In the genomic region with DNA sequence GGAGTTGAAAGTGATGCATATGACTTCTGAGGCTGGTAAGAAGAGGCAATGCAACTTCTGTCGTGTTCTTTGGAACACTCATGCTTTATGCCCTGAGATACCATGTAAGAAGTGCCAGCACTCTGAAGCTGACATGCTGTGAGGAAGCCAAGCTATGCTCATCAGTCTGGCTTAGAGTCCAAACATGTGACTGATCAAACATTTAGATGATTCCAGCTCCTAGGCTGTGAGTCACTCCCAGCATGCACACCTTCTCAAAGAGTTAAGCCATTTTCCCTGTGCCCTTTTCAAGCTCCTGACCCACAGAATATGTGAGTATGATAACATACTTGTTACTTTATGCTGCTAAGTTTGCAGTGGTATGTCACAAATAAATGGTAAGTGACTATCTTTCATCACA, we compare ENCODE assay signal across 25 cellular contexts. TPM values are rescaled to one million over a fixed set of nuclear protein-coding genes. Genes with fewer than 3 reads are reported as not detected.
DNase-seq lines count a peak whose midpoint lies in the region; ATAC-seq, FAIRE-seq and TF ChIP-seq lines count a peak whose summit lies in the region.
"Had no signal": no experiment of that assay in that cellular context is flagged by ENCODE, and none has a peak within 500 bp of the region (broad histone marks: within the 10 kb centered on the region; RNA-seq: fewer than 3 reads in every experiment).

No MANE protein-coding gene starts in this region.

- H3K27ac Mint-ChIP-seq in activated B cell treated with CpG ODN at 0.5 μM for 24 hours, result peak overlapping the region; percentile 59
- no peak overlapping the region for H3K27ac Mint-ChIP-seq in chondrocyte (ENCODE audit: unreplicated experiment)
- H3K27ac Mint-ChIP-seq: activated T-cell treated with anti-CD3 and anti-CD28 coated beads, Interleukin-2, amount 50 U/mL, for 72 hours; stimulated activated naive CD8-positive, alpha-beta T cell treated with anti-CD3 and anti-CD28 coated beads, Interleukin-15, Interleukin-2, amounts not matched to agents 100 ng/mL and 50 ng/mL, for 24 hours; T-cell had no signal

- no peak overlapping the region for H3K4me3 Mint-ChIP-seq in activated B cell treated with CpG ODN at 0.5 μM for 24 hours
- H3K4me3 Mint-ChIP-seq in chondrocyte (ENCODE audit: unreplicated experiment), result no peak overlapping the region
- H3K4me3 Mint-ChIP-seq: activated T-cell treated with anti-CD3 and anti-CD28 coated beads, Interleukin-2, amount 50 U/mL, for 72 hours; stimulated activated naive CD8-positive, alpha-beta T cell treated with anti-CD3 and anti-CD28 coated beads, Interleukin-15, Interleukin-2, amounts not matched to agents 100 ng/mL and 50 ng/mL, for 24 hours; T-cell had no signal

- H3K4me2 ChIP-seq in A549 (no peak overlapping the region), neuronal stem cell (ENCODE audit: insufficient read depth, low read length, poor library complexity, severe bottlenecking) (no peak overlapping the region)

- H3K36me3 Mint-ChIP-seq in activated B cell treated with CpG ODN at 0.5 μM for 24 hours (ENCODE audit: low read depth), result no peaks in the 10 kb centered on the region
- no peaks in the 10 kb centered on the region for H3K36me3 Mint-ChIP-seq in chondrocyte (ENCODE audit: low read depth)

- H4K91ac ChIP-seq in neuronal stem cell (ENCODE audit: low read depth, low read length, poor library complexity), result no peak overlapping the region

- TF ChIP-seq RAD21 in A549 (conservative IDR thresholded peaks at IDR 0.05 in 1 of 2, IDR thresholded peaks at IDR 0.05 in 1 of 2), result no peak

- H2AK5ac ChIP-seq in neuronal stem cell (ENCODE audit: low read depth, low read length), result no peak overlapping the region

- no peaks in the 10 kb centered on the region for H3K79me1 ChIP-seq in neuronal stem cell (ENCODE audit: low read depth, low read length)

- no peak overlapping the region for H3K4ac ChIP-seq in neuronal stem cell (ENCODE audit: low read length)

- WGBS in A549 (ENCODE audit: missing lambda C conversion rate), result 86% methylated on average over 1 of the region's 1 CpG
- no CpG with 5 or more reads among the region's 1 CpG for WGBS in neuronal stem cell (ENCODE audit: extremely low coverage in 2 of 2, insufficient read length in 2 of 2, insufficient replicate concordance in 1 of 2), 2 donors

- no peak overlapping the region for H2BK12ac ChIP-seq in neuronal stem cell (ENCODE audit: low read length)

- DNase-seq in A549 (ENCODE audit: low read depth in 1 of 2, low spot score in 1 of 2) (no peak), HCEC 1CT (peak; percentile 45), activated B cell treated with CpG ODN at 0.5 μM for 24 hours (no peak), foreskin keratinocyte (peak; percentile 19 to 41), neuronal stem cell (ENCODE audit: low spot score) (no peak), chondrocyte (ENCODE audit: low spot score) (no peak), NCI-H2107 (lab: John Stamatoyannopoulos, UW) (no peak), superior temporal gyrus (ENCODE audit: extremely low spot score) (no peak)
- DNase-seq: ACHN; activated naive CD4-positive, alpha-beta T cell treated with anti-CD3 and anti-CD28 coated beads, Interleukin-2, amount 50 U/mL, for 16 hours; activated T-cell treated with anti-CD3 and anti-CD28 coated beads, Interleukin-2, amount 50 U/mL, for 72 hours; aorta; C1 segment of cervical spinal cord; effector CD8-positive, alpha-beta T cell; kidney; NCI-H1105; NCI-H2081 treated with DMSO at 0.1 percent for 48 hours; occipital lobe; SJCRH30; stimulated activated CD4-positive, alpha-beta T cell treated with anti-CD3 and anti-CD28 coated beads, Interleukin-2, amount 100 ng/mL, for 48 hours; T-cell; transverse colon had no signal

- FAIRE-seq in A549 (lab: Jason Lieb, UNC), result no peak
- FAIRE-seq: kidney, TTC549 had no signal

- H3K4me1 ChIP-seq in A549, result no peaks in the 10 kb centered on the region
- no peaks in the 10 kb centered on the region for H3K4me1 ChIP-seq in foreskin keratinocyte
- no peaks in the 10 kb centered on the region for H3K4me1 ChIP-seq in neuronal stem cell (ENCODE audit: control insufficient read depth in 2 of 2, insufficient read depth in 1 of 2, low read depth in 1 of 2, low read length in 2 of 2)
- H3K4me1 ChIP-seq: SJCRH30, transverse colon had no signal

- H3K4me1 Mint-ChIP-seq in activated B cell treated with CpG ODN at 0.5 μM for 24 hours (peaks cover 49% of the 10 kb centered on the region), chondrocyte (ENCODE audit: low read depth) (peaks cover 10% of the 10 kb centered on the region)

- H2BK120ac ChIP-seq in neuronal stem cell (ENCODE audit: low read depth, low read length), result no peak overlapping the region

- H3K27ac ChIP-seq in A549, result no peak overlapping the region
- H3K27ac ChIP-seq in foreskin keratinocyte, result no peak overlapping the region
- no peak overlapping the region for H3K27ac ChIP-seq in neuronal stem cell (replicated peaks; ENCODE audit: low read length)
- H3K27ac ChIP-seq: SJCRH30, skin epidermis, transverse colon had no signal

- no peak for TF ChIP-seq EP300 in A549 (IDR thresholded peaks at IDR 0.05)

- H3K27me3 ChIP-seq in foreskin keratinocyte, result no peaks in the 10 kb centered on the region
- no peaks in the 10 kb centered on the region for H3K27me3 ChIP-seq in neuronal stem cell (ENCODE audit: control insufficient read depth in 3 of 3, insufficient read depth in 3 of 3, low read depth in 1 of 3, low read length in 3 of 3)
- H3K27me3 ChIP-seq: SJCRH30, transverse colon had no signal

- POLR2A ChIA-PET in A549 (lab: Yijun Ruan, JAX) (no interaction called here), activated B cell treated with CpG ODN at 0.5 μM for 24 hours (lab: Charles Lee) (interaction anchor here (1.2 to 7.4 kb wide), 3 partner anchors 15 to 122 kb away, joined by 3 to 83 read pairs (median 8); a partner anchor contains a TSS)

- intact Hi-C loops in activated B cell treated with CpG ODN at 0.5 μM for 24 hours (cut with micrococcal nuclease), result no loop called here

- H4K8ac ChIP-seq in neuronal stem cell (ENCODE audit: low read depth, low read length), result no peak overlapping the region

- TF ChIP-seq CTCF in A549 (IDR thresholded peaks at IDR 0.05) (no peak), activated B cell treated with CpG ODN at 0.5 μM for 24 hours (IDR thresholded peaks at IDR 0.05) (no peak), foreskin keratinocyte (conservative IDR thresholded peaks at IDR 0.05) (no peak), chondrocyte (IDR thresholded peaks at IDR 0.05) (no peak)

- ATAC-seq in A549, result peak; percentile 24 to 55; a peak in 2 of 6 replicates
- no peak for ATAC-seq in activated B cell treated with CpG ODN at 0.5 μM for 24 hours (ENCODE audit: low read depth)
- peak; percentile 78 for ATAC-seq in foreskin keratinocyte
- ATAC-seq: activated T-cell treated with anti-CD3 and anti-CD28 coated beads, Interleukin-2, amount 50 U/mL, for 72 hours; T-cell had no signal

- H3K9me3 Mint-ChIP-seq in activated B cell treated with CpG ODN at 0.5 μM for 24 hours (no peaks in the 10 kb centered on the region), chondrocyte (ENCODE audit: low read depth) (peaks cover 10% of the 10 kb centered on the region)
- H3K9me3 Mint-ChIP-seq: activated T-cell treated with anti-CD3 and anti-CD28 coated beads, Interleukin-2, amount 50 U/mL, for 72 hours; stimulated activated naive CD8-positive, alpha-beta T cell treated with anti-CD3 and anti-CD28 coated beads, Interleukin-15, Interleukin-2, amounts not matched to agents 100 ng/mL and 50 ng/mL, for 24 hours; T-cell had no signal

- no peaks in the 10 kb centered on the region for H3K27me3 Mint-ChIP-seq in activated B cell treated with CpG ODN at 0.5 μM for 24 hours
- H3K27me3 Mint-ChIP-seq in chondrocyte (ENCODE audit: low read depth), result no peaks in the 10 kb centered on the region
- H3K27me3 Mint-ChIP-seq: stimulated activated naive CD8-positive, alpha-beta T cell treated with anti-CD3 and anti-CD28 coated beads, Interleukin-15, Interleukin-2, amounts not matched to agents 100 ng/mL and 50 ng/mL, for 24 hours; T-cell had no signal

- CTCF ChIA-PET in A549 (lab: Yijun Ruan, JAX), result no interaction called here
- CTCF ChIA-PET in activated B cell treated with CpG ODN at 0.5 μM for 24 hours (lab: Charles Lee), result no interaction called here

- H3K23ac ChIP-seq in neuronal stem cell (ENCODE audit: low read depth, low read length, poor library complexity), result no peak overlapping the region

- no peak overlapping the region for H2BK15ac ChIP-seq in neuronal stem cell (ENCODE audit: low read length)

- H3K36me3 ChIP-seq in neuronal stem cell (replicated peaks in 1 of 2; ENCODE audit: control insufficient read depth in 2 of 2, insufficient read depth in 2 of 2, low read length in 2 of 2), result no peaks in the 10 kb centered on the region
- H3K36me3 ChIP-seq: SJCRH30, transverse colon had no signal

- no peak overlapping the region for H3K9ac ChIP-seq in neuronal stem cell (ENCODE audit: low read depth, low read length, poor library complexity)

- no peak for TF ChIP-seq POLR2A in A549 (IDR thresholded peaks at IDR 0.05; ENCODE audit: low read length)

- H3K18ac ChIP-seq in neuronal stem cell (ENCODE audit: low read length), result no peak overlapping the region

- no peak overlapping the region for H3K14ac ChIP-seq in neuronal stem cell (ENCODE audit: low read length)

- H3K4me3 ChIP-seq in A549 (no peak overlapping the region), neuronal stem cell (ENCODE audit: low read length in 2 of 2) (no peak overlapping the region)
- H3K4me3 ChIP-seq: SJCRH30, skin epidermis, transverse colon had no signal

- H3K9me3 ChIP-seq in A549 (no peaks in the 10 kb centered on the region), neuronal stem cell (replicated peaks in 1 of 2; ENCODE audit: control insufficient read depth in 2 of 2, insufficient read depth in 1 of 2, low read depth in 1 of 2, low read length in 2 of 2) (no peaks in the 10 kb centered on the region)
- H3K9me3 ChIP-seq: SJCRH30, transverse colon had no signal

- no peak overlapping the region for H2BK5ac ChIP-seq in neuronal stem cell (ENCODE audit: low read length)

- no peak overlapping the region for H2AFZ ChIP-seq in neuronal stem cell (ENCODE audit: low read length)

RNA-seq across cellular contexts. Expression of a gene that starts 15.8 kb away (rescaled TPM):
- 66.2 and 80.9 TPM in 2 replicates for polyA plus RNA-seq in A549 (2011; rRNA removed)
- polyA plus RNA-seq in A549 (2012; cell fraction: cytosol; rRNA removed), result 17.4 and 18.0 TPM in 2 replicates
- 5.3 and 7.7 TPM in 2 replicates for polyA plus RNA-seq in A549 (2012; cell fraction: nucleus; rRNA removed)
- 19.4 to 30.4 TPM (median 24.2 TPM) in 3 replicates for polyA plus RNA-seq in A549 (2017; fragmentation: RNase III; extraction: RNeasy Plus Mini Kit Qiagen cat#74134 plus additional on column Dnase treatment)
- 22.8 and 30.4 TPM in 2 replicates for polyA minus RNA-seq in A549 (2011; rRNA and poly(A)+ RNA removed)
- 60.0 and 63.0 TPM in 2 replicates for total RNA-seq in activated B cell treated with CpG ODN at 0.5 μM for 24 hours
- 30.1 and 34.1 TPM in 2 replicates for total RNA-seq in foreskin keratinocyte
- polyA plus RNA-seq in foreskin keratinocyte, result 15.1 and 15.8 TPM in 2 replicates
- polyA plus RNA-seq in neuronal stem cell (2013, experiment 1 of 2), result 16.0 TPM
- polyA plus RNA-seq in neuronal stem cell (2013, experiment 2 of 2), result 15.4 TPM
- 15.7 to 20.1 TPM (median 19.3 TPM) in 3 replicates for total RNA-seq in chondrocyte

Comparison
In these comparisons a context has a peak if more than half of its experiments do, and no peak if none do; other contexts are left out.
1. DNase-seq: peak in HCEC 1CT (single experiment) and foreskin keratinocyte (2 of 2); none in A549 (0 of 2), activated B cell treated with CpG ODN at 0.5 μM for 24 hours (single experiment), neuronal stem cell (single experiment), chondrocyte (single experiment), NCI-H2107 (single experiment) and superior temporal gyrus (single experiment).